ENCODE assay signal across 15 cellular contexts in genomic region chr1:45643341-45643740, GRCh38. TPM values are rescaled to one million over a fixed set of nuclear protein-coding genes. Genes with fewer than 3 reads are reported as not detected.
DNase-seq lines count a peak whose midpoint lies in the region; ATAC-seq and TF ChIP-seq lines count a peak whose summit lies in the region.
"Had no signal": no experiment of that assay in that cellular context is flagged by ENCODE, and none has a peak within 500 bp of the region (broad histone marks: within the 10 kb centered on the region; RNA-seq: fewer than 3 reads in every experiment).

No MANE protein-coding gene starts in this region.

- H3K4me3 Mint-ChIP-seq in activated naive CD8-positive, alpha-beta T cell = no peak overlapping the region
- no peak overlapping the region for H3K4me3 Mint-ChIP-seq in activated naive CD8-positive, alpha-beta T cell treated with anti-CD3 and anti-CD28 coated beads, Interleukin-2, amount 50 U/mL, for 24 hours
- no peak overlapping the region for H3K4me3 Mint-ChIP-seq in WTC11
- H3K4me3 Mint-ChIP-seq: CD4-positive, alpha-beta T cell had no signal

- ATAC-seq in activated naive CD8-positive, alpha-beta T cell treated with anti-CD3 and anti-CD28 coated beads, Interleukin-2, amount 50 U/mL, for 24 hours = no peak
- no peak for ATAC-seq in WTC11
- ATAC-seq in upper lobe of right lung = no peak
- no peak for ATAC-seq in HG03159 (IDR thresholded peaks at IDR 0.05; ENCODE audit: unreplicated experiment)

- H3K4me1 ChIP-seq in mucosa of rectum (ENCODE audit: control insufficient read depth in 2 of 2, insufficient read depth in 2 of 2, low read length in 2 of 2) (peaks cover 10 to 28% of the 10 kb centered on the region in 2 donors), upper lobe of right lung (peaks cover 9% of the 10 kb centered on the region), mesenchymal stem cell (ENCODE audit: control insufficient read depth, insufficient read depth, low read depth, low read length) (no peaks in the 10 kb centered on the region)

- H3K36me3 ChIP-seq in mucosa of rectum (ENCODE audit: control insufficient read depth in 2 of 2, insufficient read depth in 2 of 2, low read length in 2 of 2) = peaks cover 27 to 49% of the 10 kb centered on the region in 2 donors
- peaks cover 62% of the 10 kb centered on the region for H3K36me3 ChIP-seq in upper lobe of right lung
- peaks cover 32 to 87% of the 10 kb centered on the region in 2 experiments for H3K36me3 ChIP-seq in mesenchymal stem cell (ENCODE audit: control insufficient read depth in 1 of 2, insufficient read depth in 2 of 2, low read depth in 1 of 2, low read length in 2 of 2)

- H3K79me1 ChIP-seq in mesenchymal stem cell (replicated peaks; ENCODE audit: low read length, poor library complexity, severe bottlenecking) = peaks cover 27% of the 10 kb centered on the region

- H3K18ac ChIP-seq in mesenchymal stem cell (ENCODE audit: low read depth in 1 of 2, low read length in 2 of 2) = no peak overlapping the region

- no peak for TF ChIP-seq CTCF in WTC11 (IDR thresholded peaks at IDR 0.05)
- TF ChIP-seq CTCF in upper lobe of right lung (IDR thresholded peaks at IDR 0.05) = no peak

- no peaks in the 10 kb centered on the region for H3K9me3 Mint-ChIP-seq in activated naive CD8-positive, alpha-beta T cell (ENCODE audit: low read depth)
- no peaks in the 10 kb centered on the region for H3K9me3 Mint-ChIP-seq in activated naive CD8-positive, alpha-beta T cell treated with anti-CD3 and anti-CD28 coated beads, Interleukin-2, amount 50 U/mL, for 24 hours
- H3K9me3 Mint-ChIP-seq in WTC11 = no peaks in the 10 kb centered on the region
- H3K9me3 Mint-ChIP-seq: CD4-positive, alpha-beta T cell had no signal

- peak overlapping the region in 1 of 2 donors; percentile 51 for H3K9ac ChIP-seq in mucosa of rectum (ENCODE audit: low read depth in 1 of 2, low read length in 2 of 2)
- no peak overlapping the region for H3K9ac ChIP-seq in mesenchymal stem cell (ENCODE audit: low read length)
- H3K9ac ChIP-seq: KMS-11 had no signal

- no peaks in the 10 kb centered on the region for H3K9me3 ChIP-seq in mucosa of rectum (ENCODE audit: control insufficient read depth in 2 of 2, low read length in 2 of 2)
- no peaks in the 10 kb centered on the region for H3K9me3 ChIP-seq in upper lobe of right lung
- H3K9me3 ChIP-seq in mesenchymal stem cell (ENCODE audit: control insufficient read depth, low read length) = no peaks in the 10 kb centered on the region
- H3K9me3 ChIP-seq: MG63 had no signal

- H2AFZ ChIP-seq in mesenchymal stem cell (ENCODE audit: low read depth, low read length) = no peak overlapping the region

- no peak overlapping the region for H2BK15ac ChIP-seq in mesenchymal stem cell (ENCODE audit: low read depth, poor library complexity, severe bottlenecking)

- H2BK120ac ChIP-seq in mesenchymal stem cell (ENCODE audit: low read depth, low read length) = no peak overlapping the region

- H3K4me1 Mint-ChIP-seq in activated naive CD8-positive, alpha-beta T cell (ENCODE audit: low read depth) = peaks cover 7% of the 10 kb centered on the region
- peaks cover 2% of the 10 kb centered on the region for H3K4me1 Mint-ChIP-seq in activated naive CD8-positive, alpha-beta T cell treated with anti-CD3 and anti-CD28 coated beads, Interleukin-2, amount 50 U/mL, for 24 hours
- H3K4me1 Mint-ChIP-seq in WTC11 = no peaks in the 10 kb centered on the region

- H3K36me3 Mint-ChIP-seq in activated naive CD8-positive, alpha-beta T cell = no peaks in the 10 kb centered on the region
- peaks cover 26% of the 10 kb centered on the region for H3K36me3 Mint-ChIP-seq in activated naive CD8-positive, alpha-beta T cell treated with anti-CD3 and anti-CD28 coated beads, Interleukin-2, amount 50 U/mL, for 24 hours (ENCODE audit: low read depth)
- peaks cover 53% of the 10 kb centered on the region for H3K36me3 Mint-ChIP-seq in WTC11

- no peaks in the 10 kb centered on the region for H3K27me3 Mint-ChIP-seq in activated naive CD8-positive, alpha-beta T cell
- H3K27me3 Mint-ChIP-seq in activated naive CD8-positive, alpha-beta T cell treated with anti-CD3 and anti-CD28 coated beads, Interleukin-2, amount 50 U/mL, for 24 hours = no peaks in the 10 kb centered on the region
- no peaks in the 10 kb centered on the region for H3K27me3 Mint-ChIP-seq in WTC11 (ENCODE audit: low read depth)
- H3K27me3 Mint-ChIP-seq: CD4-positive, alpha-beta T cell had no signal

- no peak overlapping the region for H2AK5ac ChIP-seq in mesenchymal stem cell (ENCODE audit: low read length, severe bottlenecking)

- peak overlapping the region; percentile 52 for H3K27ac Mint-ChIP-seq in activated naive CD8-positive, alpha-beta T cell
- no peak overlapping the region for H3K27ac Mint-ChIP-seq in activated naive CD8-positive, alpha-beta T cell treated with anti-CD3 and anti-CD28 coated beads, Interleukin-2, amount 50 U/mL, for 24 hours
- peak overlapping the region; percentile 9 for H3K27ac Mint-ChIP-seq in WTC11
- H3K27ac Mint-ChIP-seq: CD4-positive, alpha-beta T cell had no signal

- POLR2A ChIA-PET in WTC11 (lab: Charles Lee) = no interaction called here

- H2BK12ac ChIP-seq in mesenchymal stem cell (ENCODE audit: low read length in 2 of 2) = no peak overlapping the region

- H3K27ac ChIP-seq in mucosa of rectum (ENCODE audit: low read depth in 2 of 2, low read length in 2 of 2) = peak overlapping the region; percentile 78 to 85
- peak overlapping the region; percentile 2 for H3K27ac ChIP-seq in upper lobe of right lung
- no peak overlapping the region for H3K27ac ChIP-seq in mesenchymal stem cell (ENCODE audit: low read length, poor library complexity, severe bottlenecking)

- peak overlapping the region in 1 of 2 donors; percentile 32 for H3K4me3 ChIP-seq in mucosa of rectum (ENCODE audit: low read length in 2 of 2)
- H3K4me3 ChIP-seq in upper lobe of right lung = no peak overlapping the region
- no peak overlapping the region for H3K4me3 ChIP-seq in mesenchymal stem cell (ENCODE audit: insufficient read depth in 1 of 2, low read depth in 1 of 2, low read length in 2 of 2)
- H3K4me3 ChIP-seq: MG63 had no signal

- intact Hi-C loops in upper lobe of right lung (cut with DNase I) = no loop called here

- H4K8ac ChIP-seq in mesenchymal stem cell (ENCODE audit: low read length) = no peak overlapping the region

- DNase-seq in activated naive CD8-positive, alpha-beta T cell treated with anti-CD3 and anti-CD28 coated beads, Interleukin-2, amount 50 U/mL, for 24 hours = no peak
- DNase-seq in WTC11 (ENCODE audit: low spot score) = no peak
- DNase-seq in upper lobe of right lung = no peak
- DNase-seq in mesenchymal stem cell = no peak
- no peak for DNase-seq in midbrain (lab: John Stamatoyannopoulos, UW)
- DNase-seq: AML-193; CD4-positive, alpha-beta T cell; MG63; NCI-H1092 treated with DMSO at 0.1 percent for 48 hours; NCI-H187; NCI-H446 had no signal

- no peak overlapping the region for H3K4ac ChIP-seq in mesenchymal stem cell (ENCODE audit: low read depth in 1 of 2, low read length in 2 of 2)

- WGBS in mesenchymal stem cell = 75% methylated on average over 4 of the region's 5 CpGs

- H3K27me3 ChIP-seq in mucosa of rectum (ENCODE audit: control insufficient read depth in 2 of 2, insufficient read depth in 2 of 2, low read length in 2 of 2) (no peaks in the 10 kb centered on the region), upper lobe of right lung (no peaks in the 10 kb centered on the region), mesenchymal stem cell (ENCODE audit: control insufficient read depth in 1 of 2, insufficient read depth in 1 of 2, low read length in 2 of 2) (no peaks in the 10 kb centered on the region)
- H3K27me3 ChIP-seq: MG63 had no signal

- H3K14ac ChIP-seq in mesenchymal stem cell (ENCODE audit: low read length in 2 of 2) = no peak overlapping the region

- H2BK5ac ChIP-seq in mesenchymal stem cell (ENCODE audit: low read depth, low read length, poor library complexity, severe bottlenecking) = no peak overlapping the region

- H3K4me2 ChIP-seq in mesenchymal stem cell (ENCODE audit: low read length, poor library complexity, severe bottlenecking) = no peak overlapping the region
- H3K4me2 ChIP-seq: KMS-11 had no signal

- no peak overlapping the region for H3K23ac ChIP-seq in mesenchymal stem cell (ENCODE audit: low read length in 2 of 2)

- H4K91ac ChIP-seq in mesenchymal stem cell (ENCODE audit: low read length) = no peak overlapping the region

- CTCF ChIA-PET in WTC11 (lab: Charles Lee) = interaction anchor here (0.6 kb wide), 1 partner anchor 10 kb away, joined by 7 read pairs; no protein-coding TSS in a partner anchor

TF ChIP-seq in WTC11, 78 proteins besides CTCF, POLR2A, EP300 and RAD21 (continues in another document):
- no peak for TF ChIP-seq ZNF281 (CRISPR knock-in tag; IDR thresholded peaks at IDR 0.05)
- no peak for TF ChIP-seq ESRRA (CRISPR knock-in tag; IDR thresholded peaks at IDR 0.05; ENCODE audit: borderline replicate concordance)

RNA-seq across cellular contexts. Expression of gene CCDC17, which starts 19.5 kb away (rescaled TPM):
- total RNA-seq in WTC11 (2021) = 2.1 to 3.5 TPM (median 2.4 TPM) in 3 replicates
- total RNA-seq in upper lobe of right lung = 5.0 TPM
- 0.28 TPM for polyA plus RNA-seq in mesenchymal stem cell (2013, experiment 1 of 2)
- 0.16 TPM for polyA plus RNA-seq in mesenchymal stem cell (2013, experiment 2 of 2)

RNA-seq across cellular contexts. Expression of gene GPBP1L1, which starts 43.0 kb away (rescaled TPM):
- total RNA-seq in WTC11 (2021) (123 to 126 TPM (median 126 TPM) in 3 replicates), upper lobe of right lung (137 TPM)
- polyA plus RNA-seq in mesenchymal stem cell (2013, experiment 1 of 2) = 37.3 TPM
- 39.5 TPM for polyA plus RNA-seq in mesenchymal stem cell (2013, experiment 2 of 2)

RNA-seq across cellular contexts. Expression of gene TMEM69, which starts 44.6 kb away (rescaled TPM):
- total RNA-seq in WTC11 (2021) (37.5 to 44.9 TPM (median 40.9 TPM) in 3 replicates), upper lobe of right lung (15.5 TPM)
- polyA plus RNA-seq in mesenchymal stem cell (2013, experiment 1 of 2) = 30.3 TPM
- 31.9 TPM for polyA plus RNA-seq in mesenchymal stem cell (2013, experiment 2 of 2)

RNA-seq across cellular contexts. Expression of gene NASP, which starts 59.5 kb away (rescaled TPM):
- total RNA-seq in WTC11 (2021) (488 to 535 TPM (median 489 TPM) in 3 replicates), upper lobe of right lung (49.8 TPM)
- 45.8 TPM for polyA plus RNA-seq in mesenchymal stem cell (2013, experiment 1 of 2)
- 43.1 TPM for polyA plus RNA-seq in mesenchymal stem cell (2013, experiment 2 of 2)
